8 cellular contexts compared by ENCODE assay signal in genomic region chrX:838666-839065, GRCh38.
DNase-seq lines count a peak whose midpoint lies in the region; ATAC-seq, FAIRE-seq and TF ChIP-seq lines count a peak whose summit lies in the region.
"Not testable (repeated sequence)": the region's sequence is repeated elsewhere in the genome, so short reads cannot be mapped to it uniquely, and the experiment has no call there.

No MANE protein-coding gene starts in this region.

- ATAC-seq in A549: not testable (repeated sequence)

- TF ChIP-seq POLR2A in A549 (IDR thresholded peaks at IDR 0.05; ENCODE audit: low read length); H1 (IDR thresholded peaks at IDR 0.05; ENCODE audit: control extremely low read depth in 1 of 2, low read depth in 2 of 2, low read length in 2 of 2): not testable (repeated sequence)

- H3K79me2 ChIP-seq in H1 (ENCODE audit: control insufficient read depth in 1 of 2, insufficient read depth in 2 of 2, low read length in 2 of 2): not testable (repeated sequence)
- H3K79me2 ChIP-seq in osteoblast (ENCODE audit: insufficient read depth, low read length): peaks cover 12% of the 10 kb centered on the region

- not testable (repeated sequence) for H2AK5ac ChIP-seq in H1 (ENCODE audit: low read depth, low read length)

- H2BK15ac ChIP-seq in H1 (ENCODE audit: low read length): not testable (repeated sequence)

- H4K8ac ChIP-seq in H1 (ENCODE audit: extremely low read depth, insufficient read depth, low read length): peak overlapping the region; percentile 35; the same call in 1 of the 2 replicates

- CTCF ChIA-PET in A549 (lab: Yijun Ruan, JAX); H1 (lab: Charles Lee; ENCODE audit: partially characterized antibody): not testable (repeated sequence)

- not testable (repeated sequence) for H3K56ac ChIP-seq in H1 (replicated peaks; ENCODE audit: insufficient read length, low read depth, low read length)

- not testable (repeated sequence) for H2BK120ac ChIP-seq in H1 (replicated peaks; ENCODE audit: low read depth, low read length)

- H3K4me2 ChIP-seq in A549 (peak overlapping the region; percentile 34; the same call in 2 of the 3 replicates), osteoblast (ENCODE audit: insufficient read depth, low read length) (peak overlapping the region; percentile 76), skeletal muscle satellite cell (ENCODE audit: low read length) (peak overlapping the region; percentile 72)
- not testable (repeated sequence) for H3K4me2 ChIP-seq in H1 (ENCODE audit: insufficient read depth in 1 of 2, low read depth in 2 of 2, low read length in 2 of 2)

- H2BK12ac ChIP-seq in H1 (ENCODE audit: low read depth, low read length): not testable (repeated sequence)

- intact Hi-C loops in activated CD4-positive, alpha-beta T cell treated with anti-CD3 and anti-CD28 coated beads, Interleukin-2, amount 10 ng/mL, durations not matched to agents 24 days and 14 days (cut with micrococcal nuclease): not testable (repeated sequence)

- not testable (repeated sequence) for H3K27ac Mint-ChIP-seq in HFFc6; activated CD4-positive, alpha-beta T cell treated with anti-CD3 and anti-CD28 coated beads, Interleukin-2, amount 10 ng/mL, durations not matched to agents 24 days and 14 days; nephron

- peak overlapping the region; percentile 37; the same call in 1 of the 2 replicates for H3K4me3 Mint-ChIP-seq in HFFc6
- not testable (repeated sequence) for H3K4me3 Mint-ChIP-seq in activated CD4-positive, alpha-beta T cell treated with anti-CD3 and anti-CD28 coated beads, Interleukin-2, amount 10 ng/mL, durations not matched to agents 24 days and 14 days
- peak overlapping the region in 2 of 3 experiments; percentile 8 to 17 for H3K4me3 Mint-ChIP-seq in nephron

- H4K20me1 ChIP-seq in H1 (replicated peaks in 1 of 2; ENCODE audit: control insufficient read depth in 1 of 2, insufficient read depth in 2 of 2, low read length in 2 of 2); osteoblast (ENCODE audit: insufficient read depth, low read length): not testable (repeated sequence)

- H3K23me2 ChIP-seq in H1 (ENCODE audit: low read depth, low read length): not testable (repeated sequence)

- not testable (repeated sequence) for FAIRE-seq in A549 (lab: Jason Lieb, UNC); H1 (lab: Jason Lieb, UNC)

- H4K5ac ChIP-seq in H1 (ENCODE audit: insufficient read length, low read depth, low read length): not testable (repeated sequence)

- not testable (repeated sequence) for H3K4ac ChIP-seq in H1 (replicated peaks; ENCODE audit: insufficient read length, low read depth, low read length)

- H3K18ac ChIP-seq in H1 (ENCODE audit: extremely low read depth, low read length): not testable (repeated sequence)

- H3K9me3 Mint-ChIP-seq in HFFc6: peaks cover 10% of the 10 kb centered on the region
- not testable (repeated sequence) for H3K9me3 Mint-ChIP-seq in activated CD4-positive, alpha-beta T cell treated with anti-CD3 and anti-CD28 coated beads, Interleukin-2, amount 10 ng/mL, durations not matched to agents 24 days and 14 days
- H3K9me3 Mint-ChIP-seq in nephron: peaks cover 12% of the 10 kb centered on the region

- 16% methylated on average over 9 of the region's 13 CpGs for WGBS in A549 (ENCODE audit: missing lambda C conversion rate)
- WGBS in H1 (ENCODE audit: extremely low coverage in 1 of 2, insufficient coverage in 1 of 2, insufficient read length in 1 of 2, insufficient replicate concordance in 2 of 2, low coverage in 1 of 2, low lambda C conversion rate in 2 of 2, missing lambda C conversion rate in 1 of 2), 2 experiments: 89% methylated on average over 12 of the region's 13 CpGs; no CpG with 5 or more reads in 1 of the 2 experiments

- not testable (repeated sequence) for H3K27me3 Mint-ChIP-seq in HFFc6 (ENCODE audit: insufficient read depth); activated CD4-positive, alpha-beta T cell treated with anti-CD3 and anti-CD28 coated beads, Interleukin-2, amount 10 ng/mL, durations not matched to agents 24 days and 14 days
- peaks cover 13% of the 10 kb centered on the region for H3K27me3 Mint-ChIP-seq in nephron (ENCODE audit: low read depth)

- H3K27ac ChIP-seq in A549; H1 (ENCODE audit: low read depth, low read length): not testable (repeated sequence)
- H3K27ac ChIP-seq in osteoblast (ENCODE audit: low read depth, low read length): peak overlapping the region; percentile 51

- not testable (repeated sequence) for TF ChIP-seq RAD21 in A549 (conservative IDR thresholded peaks at IDR 0.05 in 1 of 2, IDR thresholded peaks at IDR 0.05 in 1 of 2); H1 (IDR thresholded peaks at IDR 0.05 in 1 of 2, conservative IDR thresholded peaks at IDR 0.05 in 1 of 2; ENCODE audit: low read depth in 2 of 2, low read length in 2 of 2)

- H3K79me1 ChIP-seq in H1 (ENCODE audit: low read depth, low read length): not testable (repeated sequence)

- H3K4me1 Mint-ChIP-seq in HFFc6 (ENCODE audit: low read depth); activated CD4-positive, alpha-beta T cell treated with anti-CD3 and anti-CD28 coated beads, Interleukin-2, amount 10 ng/mL, durations not matched to agents 24 days and 14 days; nephron: not testable (repeated sequence)

- not testable (repeated sequence) for H3K27me3 ChIP-seq in H1 (replicated peaks in 1 of 4; ENCODE audit: control insufficient read depth in 3 of 4, extremely low read depth in 1 of 4, insufficient read depth in 3 of 4, low read length in 3 of 4); osteoblast (ENCODE audit: insufficient read depth, low read length); skeletal muscle satellite cell (ENCODE audit: control insufficient read depth, insufficient read depth, low read length)

- TF ChIP-seq CTCF in A549 (IDR thresholded peaks at IDR 0.05); HFFc6 (IDR thresholded peaks at IDR 0.05); H1 (IDR thresholded peaks at IDR 0.05; ENCODE audit: control extremely low read depth in 1 of 3, insufficient read depth in 1 of 3, low read depth in 1 of 3, low read length in 3 of 3); nephron (IDR thresholded peaks at IDR 0.05; ENCODE audit: unreplicated experiment in 3 of 3); osteoblast (IDR thresholded peaks at IDR 0.05; ENCODE audit: extremely low read depth, low read depth, low read length): not testable (repeated sequence)

- H2BK20ac ChIP-seq in H1 (ENCODE audit: low read length): not testable (repeated sequence)

- not testable (repeated sequence) for H3K9me3 ChIP-seq in A549; H1 (ENCODE audit: insufficient read depth in 2 of 2, low read depth in 1 of 2, low read length in 1 of 2); osteoblast (ENCODE audit: low read depth, low read length); skeletal muscle satellite cell (replicated peaks; ENCODE audit: low read length)

- not testable (repeated sequence) for H4K91ac ChIP-seq in H1 (replicated peaks; ENCODE audit: insufficient read length, low read length)

- H2AFZ ChIP-seq in H1 (ENCODE audit: low read length) (peak overlapping the region; percentile 70; the same call in 1 of the 2 replicates), osteoblast (ENCODE audit: low read length) (peak overlapping the region; percentile 85)

- not testable (repeated sequence) for H3K36me3 Mint-ChIP-seq in HFFc6 (ENCODE audit: low read depth); activated CD4-positive, alpha-beta T cell treated with anti-CD3 and anti-CD28 coated beads, Interleukin-2, amount 10 ng/mL, durations not matched to agents 24 days and 14 days (ENCODE audit: low read depth); nephron (ENCODE audit: low read depth)

- DNase-seq in A549 (ENCODE audit: low read depth in 1 of 2, low spot score in 1 of 2); HFFc6; osteoblast (ENCODE audit: insufficient read length, low spot score, missing footprints): not testable (repeated sequence)
- peak; percentile 57 for DNase-seq in NOMO-1 treated with DMSO at 0.1 percent for 48 hours (lab: John Stamatoyannopoulos, UW; ENCODE audit: unreplicated experiment)
- peak; percentile 29 for DNase-seq in activated CD4-positive, alpha-beta T cell treated with anti-CD3 and anti-CD28 coated beads, Interleukin-2, amount 10 ng/mL, durations not matched to agents 24 days and 14 days
- peak in 1 of 2 experiments; percentile 44 for DNase-seq in H1 (ENCODE audit: low read depth in 1 of 2, low spot score in 2 of 2)

- POLR2A ChIA-PET in A549 (lab: Yijun Ruan, JAX); H1 (lab: Charles Lee; ENCODE audit: partially characterized antibody): not testable (repeated sequence)

- H3K36me3 ChIP-seq in H1 (ENCODE audit: control insufficient read depth in 2 of 4, insufficient read depth in 4 of 4, low read length in 3 of 4); osteoblast (ENCODE audit: insufficient read depth, low read length); skeletal muscle satellite cell (ENCODE audit: insufficient read depth, low read length): not testable (repeated sequence)

- not testable (repeated sequence) for H2BK5ac ChIP-seq in H1 (ENCODE audit: low read depth, low read length)

- not testable (repeated sequence) for H3K23ac ChIP-seq in H1 (ENCODE audit: insufficient read length)

- H3K9ac ChIP-seq in H1 (replicated peaks in 1 of 4; ENCODE audit: extremely low read depth in 1 of 4, low read depth in 3 of 4, low read length in 3 of 4); skeletal muscle satellite cell (ENCODE audit: low read depth, low read length): not testable (repeated sequence)

- not testable (repeated sequence) for TF ChIP-seq EP300 in A549 (IDR thresholded peaks at IDR 0.05); H1 (IDR thresholded peaks at IDR 0.05; ENCODE audit: borderline replicate concordance in 1 of 2, low read depth in 2 of 2, low read length in 2 of 2)

- H3K4me1 ChIP-seq in A549; H1 (replicated peaks in 1 of 4; ENCODE audit: control insufficient read depth in 3 of 4, insufficient read depth in 4 of 4, low read length in 3 of 4); osteoblast (ENCODE audit: insufficient read depth, low read length); skeletal muscle satellite cell (ENCODE audit: control insufficient read depth, insufficient read depth, low read length): not testable (repeated sequence)

- H3K4me3 ChIP-seq in A549; H1 (ENCODE audit: extremely low read depth in 1 of 4, insufficient read depth in 2 of 4, low read depth in 3 of 4, low read length in 4 of 4): not testable (repeated sequence)
- peak overlapping the region; percentile 73 for H3K4me3 ChIP-seq in osteoblast (ENCODE audit: insufficient read depth, low read length)
- H3K4me3 ChIP-seq in skeletal muscle satellite cell (ENCODE audit: low read length): peak overlapping the region; percentile 19

- not testable (repeated sequence) for H3K14ac ChIP-seq in H1 (ENCODE audit: insufficient read length)
